19 cellular contexts compared by ENCODE assay signal in the genomic region with DNA sequence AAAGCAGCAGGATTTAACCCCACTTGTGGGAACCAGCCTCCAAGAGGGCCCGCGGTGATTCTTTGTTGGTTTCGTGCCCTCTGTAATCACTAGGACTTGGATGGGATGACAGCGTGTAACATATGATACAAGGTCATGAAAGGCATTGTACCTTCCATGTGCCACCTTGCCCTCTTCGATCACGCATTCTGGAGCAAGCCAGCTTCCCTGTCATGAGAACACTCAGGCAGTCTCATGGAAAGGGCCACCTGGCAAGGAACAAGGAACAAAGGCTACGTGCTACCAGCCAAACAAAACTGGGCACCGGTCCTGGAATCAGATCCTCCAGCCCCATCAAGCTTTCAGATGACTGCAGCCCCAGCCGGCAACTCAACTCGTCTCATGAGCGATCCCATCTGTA. TPM values are rescaled to one million over a fixed set of nuclear protein-coding genes. Genes with fewer than 3 reads are reported as not detected.
"Had no signal": no experiment of that assay in that cellular context is flagged by ENCODE, and none has a peak within 500 bp of the region (broad histone marks: within the 10 kb centered on the region; RNA-seq: fewer than 3 reads in every experiment).

No MANE protein-coding gene starts in this region.

- H3K27me3 ChIP-seq: SJSA1 had no signal

- H3K4me3 ChIP-seq: SJSA1, SK-N-MC had no signal

- H3K9me3 ChIP-seq: SJSA1 had no signal

- H3K27ac ChIP-seq: SJSA1, SK-N-MC had no signal

- DNase-seq: KBM-7, MV-4-11, NCI-H1048, NCI-H1105, NCI-H1417, NCI-H1436 treated with DMSO at 0.1 percent for 48 hours, NCI-H1694, NCI-H1930, NCI-H2171 treated with DMSO at 0.1 percent for 48 hours, NCI-H345, NCI-H524, NCI-H526 treated with DMSO at 0.1 percent for 48 hours, NCI-H748 treated with DMSO at 0.1 percent for 48 hours, Right ventricle myocardium superior, RPMI8226, SIG-M5 had no signal

- H3K36me3 ChIP-seq: SJSA1 had no signal

- H3K4me1 ChIP-seq: SJSA1 had no signal

RNA-seq across cellular contexts. Expression of a gene that starts 8.6 kb away (rescaled TPM):
- total RNA-seq: HT1080 had no signal
